1 cellular context compared by ENCODE assay signal in genomic region chr9:132546148-132547051, GRCh38.
A peak's percentile ranks its signal among the peaks of the same experiment; 100 is the strongest.
TF ChIP-seq lines count a peak whose summit lies in the region.

No MANE protein-coding gene starts in this region.

TF ChIP-seq in SK-N-SH, 30 proteins besides CTCF, POLR2A, EP300 and RAD21 (continued from another document):
- TF ChIP-seq USF2 (IDR thresholded peaks at IDR 0.05; ENCODE audit: borderline replicate concordance, low read depth, low read length): no peak
- no peak for TF ChIP-seq FOSL2 (IDR thresholded peaks at IDR 0.05; ENCODE audit: borderline replicate concordance, low read depth)
- TF ChIP-seq NRF1 (IDR thresholded peaks at IDR 0.05; ENCODE audit: low read depth, low read length): no peak
- TF ChIP-seq TCF12 (IDR thresholded peaks at IDR 0.05): peak; percentile 81
- no peak for TF ChIP-seq NFIC (IDR thresholded peaks at IDR 0.05; ENCODE audit: borderline replicate concordance)
- TF ChIP-seq FOXJ3 (CRISPR knock-in tag; IDR thresholded peaks at IDR 0.05): peak; percentile 81
- peak; percentile 78 for TF ChIP-seq RCOR1 (IDR thresholded peaks at IDR 0.05; ENCODE audit: low read length)
- no peak for TF ChIP-seq GABPA (IDR thresholded peaks at IDR 0.05; ENCODE audit: low read depth)
- TF ChIP-seq MXI1 (IDR thresholded peaks at IDR 0.05; ENCODE audit: low read depth, low read length): peak; percentile 86
- no peak for TF ChIP-seq SMC3 (IDR thresholded peaks at IDR 0.05; ENCODE audit: low read depth, low read length)
- TF ChIP-seq FOXM1 (IDR thresholded peaks at IDR 0.05; ENCODE audit: low read depth): no peak
- no peak for TF ChIP-seq IRF3 (IDR thresholded peaks at IDR 0.05; ENCODE audit: low read depth, low read length)
- no peak for TF ChIP-seq EZH2phosphoT487 (IDR thresholded peaks at IDR 0.05; ENCODE audit: borderline replicate concordance, low read depth)
- TF ChIP-seq CHD2 (IDR thresholded peaks at IDR 0.05; ENCODE audit: low read length, partially characterized antibody): peak; percentile 73
- TF ChIP-seq TEAD4 (IDR thresholded peaks at IDR 0.05; ENCODE audit: borderline replicate concordance, insufficient read depth): no peak
- no peak for TF ChIP-seq MEF2A (IDR thresholded peaks at IDR 0.05; ENCODE audit: borderline replicate concordance, low read depth)
- TF ChIP-seq SIN3A (IDR thresholded peaks at IDR 0.05; ENCODE audit: borderline replicate concordance, low read depth, low read length): peak; percentile 27; the same call in 1 of the 2 replicates
- TF ChIP-seq, protein P1, sequence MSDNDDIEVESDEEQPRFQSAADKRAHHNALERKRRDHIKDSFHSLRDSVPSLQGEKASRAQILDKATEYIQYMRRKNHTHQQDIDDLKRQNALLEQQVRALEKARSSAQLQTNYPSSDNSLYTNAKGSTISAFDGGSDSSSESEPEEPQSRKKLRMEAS (IDR thresholded peaks at IDR 0.05; ENCODE audit: low read depth): no peak
- TF ChIP-seq POLR2AphosphoS5 (IDR thresholded peaks at IDR 0.05; ENCODE audit: low read depth, low read length): peak; percentile 53; the same call in 1 of the 2 replicates
- TF ChIP-seq, protein P2, sequence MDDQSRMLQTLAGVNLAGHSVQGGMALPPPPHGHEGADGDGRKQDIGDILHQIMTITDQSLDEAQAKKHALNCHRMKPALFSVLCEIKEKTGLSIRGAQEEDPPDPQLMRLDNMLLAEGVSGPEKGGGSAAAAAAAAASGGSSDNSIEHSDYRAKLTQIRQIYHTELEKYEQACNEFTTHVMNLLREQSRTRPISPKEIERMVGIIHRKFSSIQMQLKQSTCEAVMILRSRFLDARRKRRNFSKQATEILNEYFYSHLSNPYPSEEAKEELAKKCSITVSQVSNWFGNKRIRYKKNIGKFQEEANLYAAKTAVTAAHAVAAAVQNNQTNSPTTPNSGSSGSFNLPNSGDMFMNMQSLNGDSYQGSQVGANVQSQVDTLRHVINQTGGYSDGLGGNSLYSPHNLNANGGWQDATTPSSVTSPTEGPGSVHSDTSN (IDR thresholded peaks at IDR 0.05): peak; percentile 85
- no peak for TF ChIP-seq ELF1 (IDR thresholded peaks at IDR 0.05)
